In genomic region chr3:194598771-194599557, GRCh38 we compare ENCODE assay signal across 15 cellular contexts. TPM values are rescaled to one million over a fixed set of nuclear protein-coding genes. Genes with fewer than 3 reads are reported as not detected.
DNase-seq lines count a peak whose midpoint lies in the region; ATAC-seq and TF ChIP-seq lines count a peak whose summit lies in the region.
"Had no signal": no experiment of that assay in that cellular context is flagged by ENCODE, and none has a peak within 500 bp of the region (broad histone marks: within the 10 kb centered on the region; RNA-seq: fewer than 3 reads in every experiment).

No MANE protein-coding gene starts in this region.

- no peak overlapping the region for H4K91ac ChIP-seq in mesenchymal stem cell (ENCODE audit: low read length)

- 65% methylated on average over 25 of the region's 25 CpGs for WGBS in mesenchymal stem cell
- 73% methylated on average over 13 of the region's 25 CpGs for WGBS in right lobe of liver (ENCODE audit: insufficient coverage, low coverage, low lambda C conversion rate, missing lambda C conversion rate)

- H3K9ac ChIP-seq in mesenchymal stem cell (ENCODE audit: low read length), result no peak overlapping the region
- H3K9ac ChIP-seq: parathyroid adenoma had no signal

- TF ChIP-seq POLR2A in right lobe of liver (IDR thresholded peaks at IDR 0.05), result no peak

- peak overlapping the region; percentile 67 for H3K27ac ChIP-seq in mesenchymal stem cell (ENCODE audit: low read length, poor library complexity, severe bottlenecking)
- H3K27ac ChIP-seq in right lobe of liver, result no peak overlapping the region
- H3K27ac ChIP-seq: ascending aorta, hepatocyte, parathyroid adenoma had no signal

- TF ChIP-seq CTCF in AG04449 (IDR thresholded peaks at IDR 0.05; ENCODE audit: insufficient read depth, low read length, missing control alignments) (no peak), astrocyte of the spinal cord (IDR thresholded peaks at IDR 0.05; ENCODE audit: low read depth, low read length) (no peak), right lobe of liver (IDR thresholded peaks at IDR 0.05) (no peak)

- no peak overlapping the region for H3K4me2 ChIP-seq in mesenchymal stem cell (ENCODE audit: low read length, poor library complexity, severe bottlenecking)
- H3K4me2 ChIP-seq: hepatocyte had no signal

- H3K4me1 ChIP-seq in mesenchymal stem cell (ENCODE audit: control insufficient read depth, insufficient read depth, low read depth, low read length) (peaks cover 14% of the 10 kb centered on the region), right lobe of liver (no peaks in the 10 kb centered on the region)
- H3K4me1 ChIP-seq: ascending aorta, parathyroid adenoma had no signal

- H3K27me3 ChIP-seq in mesenchymal stem cell (ENCODE audit: control insufficient read depth in 1 of 2, insufficient read depth in 1 of 2, low read length in 2 of 2) (no peaks in the 10 kb centered on the region), right lobe of liver (no peaks in the 10 kb centered on the region)
- H3K27me3 ChIP-seq: ascending aorta, hepatocyte had no signal

- POLR2A ChIA-PET in AG04449 (lab: Yijun Ruan, JAX), result no interaction called here

- peak overlapping the region in 1 of 2 experiments; percentile 14 for H2BK12ac ChIP-seq in mesenchymal stem cell (ENCODE audit: low read length in 2 of 2)

- H3K9me3 ChIP-seq in mesenchymal stem cell (ENCODE audit: control insufficient read depth, low read length) (no peaks in the 10 kb centered on the region), right lobe of liver (no peaks in the 10 kb centered on the region)
- H3K9me3 ChIP-seq: ascending aorta had no signal

- in situ Hi-C loops in astrocyte of the spinal cord (cut with HindIII; ENCODE audit: low sequenced_read_pairs), result no loop called here

- H3K4me3 ChIP-seq in AG04449 (ENCODE audit: low read depth, low read length), result no peak overlapping the region
- H3K4me3 ChIP-seq in astrocyte of the spinal cord (ENCODE audit: low read depth, low read length), result no peak overlapping the region
- H3K4me3 ChIP-seq in mesenchymal stem cell (ENCODE audit: insufficient read depth in 1 of 2, low read depth in 1 of 2, low read length in 2 of 2), result no peak overlapping the region
- no peak overlapping the region for H3K4me3 ChIP-seq in right lobe of liver
- H3K4me3 ChIP-seq: ascending aorta, hepatocyte, K562 had no signal

- no peak overlapping the region for H3K14ac ChIP-seq in mesenchymal stem cell (ENCODE audit: low read length in 2 of 2)

- DNase-seq in AG04449 (ENCODE audit: low read depth, low spot score), result peak; percentile 91
- DNase-seq in HK-2 (ENCODE audit: unreplicated experiment), result peak; percentile 32
- DNase-seq in astrocyte of the spinal cord (ENCODE audit: low read depth, low spot score), result peak; percentile 98
- DNase-seq in mesenchymal stem cell, result peak; percentile 95
- DNase-seq in NCI-H1092 (lab: John Stamatoyannopoulos, UW), result no peak
- no peak for DNase-seq in NCI-H1105 (lab: John Stamatoyannopoulos, UW)
- DNase-seq in right lobe of liver, result no peak
- DNase-seq: CD4-positive, alpha-beta memory T cell; NCI-H2171; SW 1271 had no signal

- peak overlapping the region in 1 of 2 experiments; percentile 14 for H3K18ac ChIP-seq in mesenchymal stem cell (ENCODE audit: low read depth in 1 of 2, low read length in 2 of 2)

- ATAC-seq in right lobe of liver (no peak), HG03521 (IDR thresholded peaks at IDR 0.05; ENCODE audit: unreplicated experiment) (no peak)
- ATAC-seq: K562 had no signal

- CTCF ChIA-PET in AG04449 (lab: Yijun Ruan, JAX), result interaction anchor here (7.1 kb wide), 1 partner anchor 126 kb away, joined by 130 read pairs; no protein-coding TSS in a partner anchor

- intact Hi-C loops in right lobe of liver (cut with DNase I), result loop anchor here in 1 of 2 donors (10.0 kb wide), 1 partner anchor 264 kb away; no protein-coding TSS in a partner anchor

- H4K8ac ChIP-seq in mesenchymal stem cell (ENCODE audit: low read length), result peak overlapping the region; percentile 79

- H3K79me1 ChIP-seq in mesenchymal stem cell (replicated peaks; ENCODE audit: low read length, poor library complexity, severe bottlenecking), result no peaks in the 10 kb centered on the region

- H3K23ac ChIP-seq in mesenchymal stem cell (ENCODE audit: low read length in 2 of 2), result no peak overlapping the region

- no peak overlapping the region for H2AK5ac ChIP-seq in mesenchymal stem cell (ENCODE audit: low read length, severe bottlenecking)

- no peak overlapping the region for H2BK5ac ChIP-seq in mesenchymal stem cell (ENCODE audit: low read depth, low read length, poor library complexity, severe bottlenecking)

- H2BK15ac ChIP-seq in mesenchymal stem cell (ENCODE audit: low read depth, poor library complexity, severe bottlenecking), result no peak overlapping the region

- H3K36me3 ChIP-seq in mesenchymal stem cell (ENCODE audit: control insufficient read depth in 1 of 2, insufficient read depth in 2 of 2, low read depth in 1 of 2, low read length in 2 of 2) (peaks cover 15 to 44% of the 10 kb centered on the region in 2 experiments), right lobe of liver (no peaks in the 10 kb centered on the region)
- H3K36me3 ChIP-seq: ascending aorta had no signal

- H2AFZ ChIP-seq in mesenchymal stem cell (ENCODE audit: low read depth, low read length), result no peak overlapping the region
- H2AFZ ChIP-seq: hepatocyte, parathyroid adenoma had no signal

- H2BK120ac ChIP-seq in mesenchymal stem cell (ENCODE audit: low read depth, low read length), result no peak overlapping the region

- no peak overlapping the region for H3K4ac ChIP-seq in mesenchymal stem cell (ENCODE audit: low read depth in 1 of 2, low read length in 2 of 2)

RNA-seq across cellular contexts. Expression of gene TMEM44, which starts 34.3 kb away (rescaled TPM):
- 13.6 TPM for polyA plus RNA-seq in mesenchymal stem cell (2013, experiment 1 of 2)
- polyA plus RNA-seq in mesenchymal stem cell (2013, experiment 2 of 2), result 13.3 TPM
- 1 to 10 TPM; 2.2 to 6.8 (median 4.2) TPM for total RNA-seq in right lobe of liver

Comparison
In these comparisons a context has a peak if more than half of its experiments do, and no peak if none do; other contexts are left out.
1. DNase-seq: peak in AG04449 (single experiment), HK-2 (single experiment), astrocyte of the spinal cord (single experiment) and mesenchymal stem cell (single experiment); none in NCI-H1092 (single experiment), NCI-H1105 (single experiment) and right lobe of liver (0 of 3).